In genomic region chr19:16324384-16325160, GRCh38 we compare ENCODE assay signal across 8 cellular contexts. TPM values are rescaled to one million over a fixed set of nuclear protein-coding genes. Genes with fewer than 3 reads are reported as not detected.
DNase-seq lines count a peak whose midpoint lies in the region; ATAC-seq and TF ChIP-seq lines count a peak whose summit lies in the region.

Gene KLF2, plus strand, starts transcription at chr19:16324826. Its CDS starts 98 bp downstream, at chr19:16324924.

- peaks cover 34% of the 10 kb centered on the region for H3K4me1 ChIP-seq in CD4-positive, alpha-beta memory T cell (ENCODE audit: insufficient read depth, low read length)
- H3K4me1 ChIP-seq in gastroesophageal sphincter (peaks cover 0 to 48% (median 19%) of the 10 kb centered on the region in 3 donors), neutrophil (ENCODE audit: control insufficient read depth in 1 of 2, insufficient read depth in 1 of 2, low read depth in 1 of 2, low read length in 1 of 2) (peaks cover 29 to 52% of the 10 kb centered on the region in 2 experiments), subcutaneous abdominal adipose tissue (ENCODE audit: control insufficient read depth in 5 of 5, insufficient read depth in 5 of 5, low read length in 5 of 5) (peaks cover 11 to 48% (median 38%) of the 10 kb centered on the region in 5 donors)

- H3K27ac ChIP-seq in CD4-positive, alpha-beta memory T cell (ENCODE audit: low read depth, low read length) = peak within 1 kb of the TSS; percentile 95
- H3K27ac ChIP-seq in gastroesophageal sphincter = peak within 1 kb of the TSS; percentile 94 to 98 (median 94)
- peak within 1 kb of the TSS; percentile 98 for H3K27ac ChIP-seq in neutrophil
- H3K27ac ChIP-seq in subcutaneous abdominal adipose tissue (ENCODE audit: low read depth, low read length) = peak within 1 kb of the TSS; percentile 90

- peaks cover 33% of the 10 kb centered on the region for H3K36me3 ChIP-seq in CD4-positive, alpha-beta memory T cell (ENCODE audit: insufficient read depth, low read length)
- H3K36me3 ChIP-seq in gastroesophageal sphincter = peaks cover 0 to 22% of the 10 kb centered on the region in 2 donors
- H3K36me3 ChIP-seq in neutrophil = peaks cover 35% of the 10 kb centered on the region
- peaks cover 0 to 34% (median 26%) of the 10 kb centered on the region in 5 donors for H3K36me3 ChIP-seq in subcutaneous abdominal adipose tissue (ENCODE audit: control insufficient read depth in 5 of 5, insufficient read depth in 5 of 5, low read length in 5 of 5)

- H3K9me3 Mint-ChIP-seq in CD4-positive, alpha-beta memory T cell = peaks cover 0 to 38% (median 11%) of the 10 kb centered on the region in 8 donors

- H3K9me3 ChIP-seq in CD4-positive, alpha-beta memory T cell (ENCODE audit: control insufficient read depth in 1 of 2, low read length in 2 of 2) = no peaks in the 10 kb centered on the region
- H3K9me3 ChIP-seq in gastroesophageal sphincter = no peaks in the 10 kb centered on the region
- no peaks in the 10 kb centered on the region for H3K9me3 ChIP-seq in neutrophil
- no peaks in the 10 kb centered on the region for H3K9me3 ChIP-seq in subcutaneous abdominal adipose tissue (ENCODE audit: control insufficient read depth in 5 of 5, low read length in 5 of 5)

- no CpG with 5 or more reads among the region's 105 CpGs for WGBS in gastroesophageal sphincter (ENCODE audit: low coverage in 1 of 2), 2 donors

- peak; percentile 98 to 99 for TF ChIP-seq POLR2A in gastroesophageal sphincter (IDR thresholded peaks at IDR 0.05)

- peaks cover 39 to 40% of the 10 kb centered on the region in 2 donors for H3K36me3 Mint-ChIP-seq in CD4-positive, alpha-beta memory T cell

- peak; percentile 78 for ATAC-seq in GM19397 (IDR thresholded peaks at IDR 0.05; ENCODE audit: unreplicated experiment)
- ATAC-seq in gastroesophageal sphincter = peak; percentile 78

- CTCF ChIA-PET in CD4-positive, alpha-beta memory T cell (lab: Charles Lee; ENCODE audit: partially characterized antibody) = interaction anchor here (0.6 to 2.2 kb wide), 6 partner anchors 15 to 77 kb away, joined by 3 to 19 read pairs (median 5); no protein-coding TSS in a partner anchor

- H3K4me1 Mint-ChIP-seq in CD4-positive, alpha-beta memory T cell = peaks cover 15 to 64% (median 31%) of the 10 kb centered on the region in 4 donors

- peak; percentile 95 to 98 (median 96) for DNase-seq in CD4-positive, alpha-beta memory T cell
- DNase-seq in HK-2 (ENCODE audit: unreplicated experiment) (peak; percentile 84), SHP77 treated with DMSO at 0.1 percent for 48 hours (lab: John Stamatoyannopoulos, UW) (peak; percentile 17)
- DNase-seq in activated gamma-delta T cell treated with anti-CD3 and anti-CD28 coated beads, Interleukin-2, amount 50 U/mL, for 16 hours (ENCODE audit: low read depth) = peak; percentile 82

- peak; percentile 9 for TF ChIP-seq EP300 in gastroesophageal sphincter (IDR thresholded peaks at IDR 0.05)

- TF ChIP-seq CTCF in gastroesophageal sphincter (IDR thresholded peaks at IDR 0.05) (no peak), neutrophil (IDR thresholded peaks at IDR 0.05) (peak; percentile 51)

- POLR2A ChIA-PET in CD4-positive, alpha-beta memory T cell (lab: Charles Lee; ENCODE audit: partially characterized antibody) = interaction anchor here (0.6 to 32.3 kb wide), 46 partner anchors 8 to 1957 kb away, joined by 3 to 6478 read pairs (median 5); partner anchors contain the start of genes AP1M1, C19orf44, CALR3 and FAM32A

- peak within 1 kb of the TSS; percentile 79 to 87 (median 83) for H3K4me3 Mint-ChIP-seq in CD4-positive, alpha-beta memory T cell

- H3K27ac Mint-ChIP-seq in CD4-positive, alpha-beta memory T cell = peak within 1 kb of the TSS; percentile 96 to 99 (median 98)

- intact Hi-C loops in CD4-positive, alpha-beta memory T cell (cut with micrococcal nuclease) = loop anchor here (1.0 to 5.0 kb wide), 7 partner anchors 42 to 247 kb away; partner anchors contain the start of genes RAB8A and TPM4

- H3K9ac ChIP-seq in subcutaneous abdominal adipose tissue (ENCODE audit: low read length in 5 of 5) = peak within 1 kb of the TSS in 3 of 5 donors; percentile 74 to 79 (median 75)

- H3K4me3 ChIP-seq in CD4-positive, alpha-beta memory T cell (ENCODE audit: low read length in 2 of 2) = peak within 1 kb of the TSS; percentile 38 to 100
- peak within 1 kb of the TSS; percentile 72 to 78 for H3K4me3 ChIP-seq in gastroesophageal sphincter
- H3K4me3 ChIP-seq in neutrophil (ENCODE audit: low read depth in 1 of 2, low read length in 1 of 2) = peak within 1 kb of the TSS; percentile 95 to 100
- H3K4me3 ChIP-seq in subcutaneous abdominal adipose tissue (ENCODE audit: low read depth in 1 of 5, low read length in 5 of 5) = peak within 1 kb of the TSS; percentile 66 to 98 (median 97)

- no peaks in the 10 kb centered on the region for H3K27me3 ChIP-seq in CD4-positive, alpha-beta memory T cell (ENCODE audit: insufficient read depth, low read length)
- H3K27me3 ChIP-seq in gastroesophageal sphincter (no peaks in the 10 kb centered on the region), neutrophil (peaks cover 16% of the 10 kb centered on the region), subcutaneous abdominal adipose tissue (ENCODE audit: control insufficient read depth in 5 of 5, insufficient read depth in 4 of 5, low read length in 5 of 5) (peaks cover 0 to 3% (median 0%) of the 10 kb centered on the region in 5 donors)

- peaks cover 0 to 7% of the 10 kb centered on the region in 2 donors for H3K27me3 Mint-ChIP-seq in CD4-positive, alpha-beta memory T cell

RNA-seq across cellular contexts. Expression of gene KLF2, which starts in this region (rescaled TPM):
- total RNA-seq in CD4-positive, alpha-beta memory T cell = 100 to 1,000 TPM; 425 to 437 TPM
- 100 to 1,000 TPM; 120 to 300 TPM for polyA plus RNA-seq in CD4-positive, alpha-beta memory T cell
- 10 to 100 TPM; 29.4 to 40.0 (median 34.9) TPM for total RNA-seq in gastroesophageal sphincter

Comparison
In these comparisons a context has a peak if more than half of its experiments do, and no peak if none do; other contexts are left out.
1. Peak in every context shown above with its lines: DNase-seq, ATAC-seq, H3K4me3 ChIP-seq and H3K27ac ChIP-seq.
2. RNA of gene KLF2 (total RNA-seq): 425 to 437 TPM in CD4-positive, alpha-beta memory T cell; 29.4 to 40.0 TPM in gastroesophageal sphincter; every median in the first group is over 10 times any median in the second.
3. DNase-seq: peak in every context shown above with its lines; median percentile 96 in CD4-positive, alpha-beta memory T cell; 84 in HK-2; 82 in activated gamma-delta T cell treated with anti-CD3 and anti-CD28 coated beads, Interleukin-2, amount 50 U/mL, for 16 hours; 17 in SHP77 treated with DMSO at 0.1 percent for 48 hours.